Comparison of ENCODE assay signal across 26 cellular contexts in the genomic region with DNA sequence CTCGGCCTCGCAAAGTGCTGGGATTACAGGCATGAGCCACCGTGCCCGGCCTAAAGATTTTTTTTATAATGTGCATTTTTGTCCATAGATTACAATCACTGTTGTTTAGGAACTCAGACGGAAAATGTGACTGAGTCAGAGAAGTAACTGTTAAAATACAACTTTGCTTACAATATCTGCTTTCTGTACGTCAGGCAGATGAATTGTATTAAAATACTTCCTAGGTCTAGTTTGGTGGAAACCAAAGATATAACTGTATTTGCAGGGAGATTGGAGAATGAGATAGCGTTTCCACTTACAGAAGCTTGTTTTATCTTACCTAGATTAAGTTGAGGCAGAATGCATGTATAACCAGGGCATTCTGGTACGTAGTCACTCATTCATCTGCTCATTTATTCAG. TPM values are rescaled to one million over a fixed set of nuclear protein-coding genes. Genes with fewer than 3 reads are reported as not detected.
"Had no signal": no experiment of that assay in that cellular context is flagged by ENCODE, and none has a peak within 500 bp of the region (broad histone marks: within the 10 kb centered on the region; RNA-seq: fewer than 3 reads in every experiment).

No MANE protein-coding gene starts in this region.

- H3K4me3 ChIP-seq: ascending aorta, cardiac muscle cell had no signal

- H3K27me3 ChIP-seq: ascending aorta, cardiac muscle cell had no signal

- ATAC-seq: activated CD4-positive, alpha-beta T cell treated with anti-CD3 and anti-CD28 coated beads for 36 hours; activated T-cell treated with anti-CD3 and anti-CD28 coated beads, Interleukin-2, amount 50 U/mL, for 72 hours; PC-3 had no signal

- H3K36me3 ChIP-seq: ascending aorta, cardiac muscle cell had no signal

- H3K27ac ChIP-seq: ascending aorta, cardiac muscle cell, VCaP had no signal

- DNase-seq: activated CD4-positive, alpha-beta memory T cell treated with anti-CD3 and anti-CD28 coated beads, Interleukin-2, amount 10 ng/mL, durations not matched to agents 7 days and 5 days; activated CD4-positive, alpha-beta T cell treated with anti-CD3 and anti-CD28 coated beads for 36 hours; activated CD4-positive, alpha-beta T cell treated with anti-CD3 and anti-CD28 coated beads, Interleukin-2, amount 50 U/mL, for 1 hour; activated CD4-positive, CD25-positive, alpha-beta regulatory T cell; activated CD8-positive, alpha-beta memory T cell treated with anti-CD3 and anti-CD28 coated beads, Interleukin-2, amount 50 U/mL, for 4 hours; activated gamma-delta T cell treated with Interleukin-2 at 50 U/mL for 16 hours; activated naive CD4-positive, alpha-beta T cell treated with anti-CD3 and anti-CD28 coated beads, Interleukin-2, amount 10 ng/mL, durations not matched to agents 7 days and 5 days; activated naive CD8-positive, alpha-beta T cell treated with anti-CD3 and anti-CD28 coated beads for 36 hours; activated T-cell treated with anti-CD3 and anti-CD28 coated beads, Interleukin-2, amount 50 U/mL, for 72 hours; amniotic stem cell; KG1; NCI-H1092 treated with DMSO at 0.1 percent for 48 hours; NCI-H1417 treated with DMSO at 0.1 percent for 48 hours; NCI-H1694; NCI-H2029; NCI-H2107; NCI-H345; NCI-H510A; PC-3; RPMI8226; SHP77; T-helper 1 cell had no signal

- H3K9me3 ChIP-seq: ascending aorta had no signal

RNA-seq across cellular contexts. Expression of a gene that starts 36.7 kb away (rescaled TPM):
- polyA plus RNA-seq: IgD-negative memory B cell had no signal
